ENCODE assay signal across 14 cellular contexts in the genomic region with DNA sequence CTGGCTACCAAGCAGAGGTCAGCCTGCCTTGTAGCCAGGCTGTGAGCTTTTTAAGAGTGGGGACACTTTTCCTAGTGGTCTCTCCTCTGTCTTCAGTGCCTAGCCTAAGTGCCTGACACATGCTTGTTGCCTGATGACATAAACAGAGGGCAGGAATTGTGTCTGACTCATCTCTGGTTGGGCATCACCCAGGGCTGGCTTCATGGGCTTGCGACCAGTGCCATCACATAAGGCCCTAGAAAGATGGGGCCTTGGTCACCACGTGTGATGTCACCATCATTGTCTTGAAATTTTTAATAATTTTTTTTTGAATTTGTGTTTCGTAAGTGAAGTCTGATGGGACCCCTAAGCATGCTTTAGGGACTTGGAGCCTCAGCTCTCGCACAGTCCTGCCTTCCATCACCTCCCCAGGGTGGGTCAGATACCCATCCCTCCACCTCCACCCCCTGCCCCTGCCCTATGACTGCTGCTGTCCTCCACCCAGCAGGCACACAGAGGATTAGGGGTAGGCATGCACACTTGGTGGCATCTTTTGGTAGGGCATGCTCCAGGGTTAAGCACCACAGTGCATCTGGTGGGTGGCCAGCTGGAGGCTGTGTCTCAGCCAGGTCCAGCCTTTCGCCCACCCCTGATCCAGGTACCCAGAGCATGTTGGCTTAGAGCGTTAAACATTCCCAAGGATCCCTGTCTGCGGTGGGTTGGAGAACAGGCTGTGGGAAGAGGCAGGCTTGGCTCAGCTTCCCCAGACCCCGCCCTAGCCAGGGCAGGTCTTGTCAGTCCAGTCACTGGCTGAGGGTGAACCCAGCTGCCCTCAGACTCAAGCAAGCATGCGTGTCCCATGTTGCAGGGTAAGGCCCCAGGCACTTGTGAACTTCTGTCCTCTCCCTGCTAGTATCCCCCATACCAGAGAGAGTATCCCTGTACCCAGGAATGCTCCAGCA.
A peak's percentile ranks its signal among the peaks of the same experiment; 100 is the strongest.
DNase-seq lines count a peak whose midpoint lies in the region; ATAC-seq and TF ChIP-seq lines count a peak whose summit lies in the region.
"Had no signal": no experiment of that assay in that cellular context is flagged by ENCODE, and none has a peak within 500 bp of the region (broad histone marks: within the 10 kb centered on the region; RNA-seq: fewer than 3 reads in every experiment).

No MANE protein-coding gene starts in this region.

- no peaks in the 10 kb centered on the region for H3K27me3 ChIP-seq in upper lobe of left lung

- no peaks in the 10 kb centered on the region for H3K36me3 Mint-ChIP-seq in activated CD4-positive, alpha-beta T cell treated with anti-CD3 and anti-CD28 coated beads, Interleukin-2, amount 10 ng/mL, durations not matched to agents 24 days and 14 days (ENCODE audit: low read depth)

- peaks cover 2% of the 10 kb centered on the region for H3K27me3 Mint-ChIP-seq in activated CD4-positive, alpha-beta T cell treated with anti-CD3 and anti-CD28 coated beads, Interleukin-2, amount 10 ng/mL, durations not matched to agents 24 days and 14 days

- peak; percentile 25 to 44 for ATAC-seq in upper lobe of left lung (ENCODE audit: low FRiP score in 2 of 2)
- ATAC-seq in HG02763 (IDR thresholded peaks at IDR 0.05; ENCODE audit: unreplicated experiment), result no peak
- ATAC-seq: naive thymus-derived CD8-positive, alpha-beta T cell had no signal

- no peaks in the 10 kb centered on the region for H3K9me3 ChIP-seq in upper lobe of left lung

- WGBS in upper lobe of left lung, 2 donors, result 76 to 81% methylated on average over 7 to 9 of the region's 9 CpGs

- H3K4me3 ChIP-seq in epithelial cell of esophagus (ENCODE audit: low read length) (no peak overlapping the region), upper lobe of left lung (no peak overlapping the region)

- no peaks in the 10 kb centered on the region for H3K9me3 Mint-ChIP-seq in activated CD4-positive, alpha-beta T cell treated with anti-CD3 and anti-CD28 coated beads, Interleukin-2, amount 10 ng/mL, durations not matched to agents 24 days and 14 days
- H3K9me3 Mint-ChIP-seq: activated naive CD4-positive, alpha-beta T cell treated with anti-CD3 and anti-CD28 coated beads for 36 hours had no signal

- no peaks in the 10 kb centered on the region for H3K36me3 ChIP-seq in upper lobe of left lung

- peak; percentile 34 for DNase-seq in activated CD4-positive, alpha-beta T cell treated with anti-CD3 and anti-CD28 coated beads, Interleukin-2, amount 10 ng/mL, durations not matched to agents 24 days and 14 days
- no peak for DNase-seq in activated CD4-positive, alpha-beta T cell treated with anti-CD3 and anti-CD28 coated beads for 48 hours
- peak; percentile 70 for DNase-seq in epithelial cell of esophagus (ENCODE audit: low read depth)
- peak; percentile 81 for DNase-seq in mesenteric fat pad (ENCODE audit: low spot score)
- peak in 1 of 2 donors; percentile 21 for DNase-seq in upper lobe of left lung
- DNase-seq in activated gamma-delta T cell treated with Interleukin-2 at 50 U/mL for 16 hours, result no peak
- no peak for DNase-seq in HPDE6-E6E7 (ENCODE audit: extremely low spot score)
- DNase-seq: activated naive CD4-positive, alpha-beta T cell treated with anti-CD3 and anti-CD28 coated beads for 36 hours; DMS79 treated with DMSO at 0.1 percent for 48 hours; naive thymus-derived CD8-positive, alpha-beta T cell; NCI-H2227 treated with DMSO at 0.1 percent for 48 hours; stimulated activated CD4-positive, alpha-beta T cell treated with anti-CD3 and anti-CD28 coated beads, Interleukin-1b, Interleukin-23, amount 100 ng/mL, for 48 hours had no signal

- TF ChIP-seq CTCF in epithelial cell of esophagus (IDR thresholded peaks at IDR 0.05; ENCODE audit: insufficient read depth, low read depth, low read length, missing control alignments), result no peak
- TF ChIP-seq CTCF in upper lobe of left lung (IDR thresholded peaks at IDR 0.05), result no peak

- TF ChIP-seq POLR2A in upper lobe of left lung (IDR thresholded peaks at IDR 0.05), result no peak

- no peak overlapping the region for H3K4me3 Mint-ChIP-seq in activated CD4-positive, alpha-beta T cell treated with anti-CD3 and anti-CD28 coated beads, Interleukin-2, amount 10 ng/mL, durations not matched to agents 24 days and 14 days
- H3K4me3 Mint-ChIP-seq: activated naive CD4-positive, alpha-beta T cell treated with anti-CD3 and anti-CD28 coated beads for 36 hours had no signal

- H3K27ac Mint-ChIP-seq in activated CD4-positive, alpha-beta T cell treated with anti-CD3 and anti-CD28 coated beads, Interleukin-2, amount 10 ng/mL, durations not matched to agents 24 days and 14 days, result no peak overlapping the region
- H3K27ac Mint-ChIP-seq: activated naive CD4-positive, alpha-beta T cell treated with anti-CD3 and anti-CD28 coated beads for 36 hours; naive thymus-derived CD8-positive, alpha-beta T cell had no signal

- H3K4me1 Mint-ChIP-seq in activated CD4-positive, alpha-beta T cell treated with anti-CD3 and anti-CD28 coated beads, Interleukin-2, amount 10 ng/mL, durations not matched to agents 24 days and 14 days, result no peaks in the 10 kb centered on the region

- peak overlapping the region in 2 of 4 donors; percentile 30 to 54 for H3K27ac ChIP-seq in upper lobe of left lung
- H3K27ac ChIP-seq: KMS-11 had no signal

- intact Hi-C loops in activated CD4-positive, alpha-beta T cell treated with anti-CD3 and anti-CD28 coated beads, Interleukin-2, amount 10 ng/mL, durations not matched to agents 24 days and 14 days (cut with micrococcal nuclease), result no loop called here

- peaks cover 9 to 11% (median 10%) of the 10 kb centered on the region in 4 donors for H3K4me1 ChIP-seq in upper lobe of left lung

- TF ChIP-seq EP300 in upper lobe of left lung (IDR thresholded peaks at IDR 0.05), result no peak

Comparison
In these comparisons a context has a peak if more than half of its experiments do, and no peak if none do; other contexts are left out.
1. DNase-seq: peak in activated CD4-positive, alpha-beta T cell treated with anti-CD3 and anti-CD28 coated beads, Interleukin-2, amount 10 ng/mL, durations not matched to agents 24 days and 14 days (single experiment), epithelial cell of esophagus (single experiment) and mesenteric fat pad (single experiment); none in activated CD4-positive, alpha-beta T cell treated with anti-CD3 and anti-CD28 coated beads for 48 hours (single experiment), activated gamma-delta T cell treated with Interleukin-2 at 50 U/mL for 16 hours (single experiment) and HPDE6-E6E7 (single experiment).